ENCODE assay signal across 1 cellular context in the genomic region with DNA sequence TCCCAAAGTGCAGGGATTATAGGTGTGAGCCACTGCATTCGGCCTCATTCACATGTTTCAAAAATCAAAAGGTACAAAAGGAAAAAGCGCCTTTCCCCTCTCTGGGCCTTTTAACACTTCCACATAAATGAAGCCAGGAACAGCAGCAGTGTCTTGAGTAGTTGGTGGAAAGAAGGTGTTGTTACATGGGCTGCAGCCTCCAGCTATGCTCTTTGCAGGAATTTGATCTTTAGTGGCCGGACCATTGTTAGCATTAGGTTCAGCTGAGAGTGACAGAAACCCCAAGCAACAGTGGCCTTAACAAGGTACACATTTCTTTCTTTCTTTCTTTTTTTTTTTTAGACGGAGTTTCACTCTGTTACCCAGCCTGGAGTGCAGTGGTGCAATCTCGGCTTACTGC.
TF ChIP-seq lines count a peak whose summit lies in the region.

No MANE protein-coding gene starts in this region.

TF ChIP-seq in HepG2, 621 proteins besides CTCF, POLR2A, EP300 and RAD21:
- no peak for TF ChIP-seq ZMYM4 (CRISPR knock-in tag; IDR thresholded peaks at IDR 0.05)
- TF ChIP-seq ZNF230 (CRISPR knock-in tag; IDR thresholded peaks at IDR 0.05): 0 out of 2 replicates have a peak, but pooled peaks have one; percentile 28
- TF ChIP-seq ZSCAN29 (CRISPR knock-in tag; conservative IDR thresholded peaks at IDR 0.05): peak; percentile 47; the same call in 1 of the 2 replicates
- peak; percentile 15; the same call in 1 of the 2 replicates for TF ChIP-seq ARNTL (CRISPR knock-in tag; IDR thresholded peaks at IDR 0.05)
- TF ChIP-seq PHF21A (CRISPR knock-in tag; IDR thresholded peaks at IDR 0.05): peak; percentile 28; the same call in 1 of the 2 replicates
- TF ChIP-seq NCOA1 (CRISPR knock-in tag; IDR thresholded peaks at IDR 0.05): no peak
- TF ChIP-seq, protein P1, sequence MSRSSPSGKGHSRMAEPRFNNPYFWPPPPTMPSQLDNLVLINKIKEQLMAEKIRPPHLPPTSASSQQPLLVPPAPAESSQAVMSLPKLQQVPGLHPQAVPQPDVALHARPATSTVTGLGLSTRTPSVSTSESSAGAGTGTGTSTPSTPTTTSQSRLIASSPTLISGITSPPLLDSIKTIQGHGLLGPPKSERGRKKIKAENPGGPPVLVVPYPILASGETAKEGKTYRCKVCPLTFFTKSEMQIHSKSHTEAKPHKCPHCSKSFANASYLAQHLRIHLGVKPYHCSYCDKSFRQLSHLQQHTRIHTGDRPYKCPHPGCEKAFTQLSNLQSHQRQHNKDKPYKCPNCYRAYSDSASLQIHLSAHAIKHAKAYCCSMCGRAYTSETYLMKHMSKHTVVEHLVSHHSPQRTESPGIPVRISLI (CRISPR knock-in tag; IDR thresholded peaks at IDR 0.05; ENCODE audit: borderline replicate concordance): 0 out of 2 replicates have a peak, but pooled peaks have one; percentile 60
- TF ChIP-seq, protein P2, sequence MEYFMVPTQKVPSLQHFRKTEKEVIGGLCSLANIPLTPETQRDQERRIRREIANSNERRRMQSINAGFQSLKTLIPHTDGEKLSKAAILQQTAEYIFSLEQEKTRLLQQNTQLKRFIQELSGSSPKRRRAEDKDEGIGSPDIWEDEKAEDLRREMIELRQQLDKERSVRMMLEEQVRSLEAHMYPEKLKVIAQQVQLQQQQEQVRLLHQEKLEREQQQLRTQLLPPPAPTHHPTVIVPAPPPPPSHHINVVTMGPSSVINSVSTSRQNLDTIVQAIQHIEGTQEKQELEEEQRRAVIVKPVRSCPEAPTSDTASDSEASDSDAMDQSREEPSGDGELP (IDR thresholded peaks at IDR 0.05; ENCODE audit: borderline replicate concordance, low read depth): peak; percentile 15; the same call in 1 of the 2 replicates
- TF ChIP-seq HMG20A (CRISPR knock-in tag; IDR thresholded peaks at IDR 0.05; ENCODE audit: borderline replicate concordance): no peak
- TF ChIP-seq, protein P3, sequence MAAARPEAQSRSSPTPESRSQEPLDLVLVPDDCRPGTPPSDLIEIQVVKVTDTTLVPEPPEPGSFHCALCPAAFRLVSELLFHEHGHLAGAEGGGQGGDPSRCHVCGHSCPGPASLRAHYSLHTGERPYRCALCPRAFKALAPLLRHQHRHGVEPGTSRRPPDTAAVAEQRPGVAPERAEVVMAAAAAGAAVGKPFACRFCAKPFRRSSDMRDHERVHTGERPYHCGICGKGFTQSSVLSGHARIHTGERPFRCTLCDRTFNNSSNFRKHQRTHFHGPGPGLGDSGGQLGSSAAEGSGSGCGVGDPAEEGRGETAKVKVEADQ (CRISPR knock-in tag; IDR thresholded peaks at IDR 0.05; ENCODE audit: borderline replicate concordance): 0 out of 2 replicates have a peak, but pooled peaks have one; percentile 39
- TF ChIP-seq, protein P4, sequence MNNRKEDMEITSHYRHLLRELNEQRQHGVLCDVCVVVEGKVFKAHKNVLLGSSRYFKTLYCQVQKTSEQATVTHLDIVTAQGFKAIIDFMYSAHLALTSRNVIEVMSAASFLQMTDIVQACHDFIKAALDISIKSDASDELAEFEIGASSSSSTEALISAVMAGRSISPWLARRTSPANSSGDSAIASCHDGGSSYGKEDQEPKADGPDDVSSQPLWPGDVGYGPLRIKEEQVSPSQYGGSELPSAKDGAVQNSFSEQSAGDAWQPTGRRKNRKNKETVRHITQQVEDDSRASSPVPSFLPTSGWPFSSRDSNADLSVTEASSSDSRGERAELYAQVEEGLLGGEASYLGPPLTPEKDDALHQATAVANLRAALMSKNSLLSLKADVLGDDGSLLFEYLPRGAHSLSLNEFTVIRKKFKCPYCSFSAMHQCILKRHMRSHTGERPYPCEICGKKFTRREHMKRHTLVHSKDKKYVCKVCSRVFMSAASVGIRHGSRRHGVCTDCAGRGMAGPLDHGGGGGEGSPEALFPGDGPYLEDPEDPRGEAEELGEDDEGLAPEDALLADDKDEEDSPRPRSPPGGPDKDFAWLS (CRISPR knock-in tag; IDR thresholded peaks at IDR 0.05; ENCODE audit: borderline replicate concordance): 0 out of 2 replicates have a peak, but pooled peaks have one; percentile 51
- TF ChIP-seq JUN (CRISPR knock-in tag; IDR thresholded peaks at IDR 0.05): 0 out of 2 replicates have a peak, but pooled peaks have one; percentile 10
- TF ChIP-seq, protein P5, sequence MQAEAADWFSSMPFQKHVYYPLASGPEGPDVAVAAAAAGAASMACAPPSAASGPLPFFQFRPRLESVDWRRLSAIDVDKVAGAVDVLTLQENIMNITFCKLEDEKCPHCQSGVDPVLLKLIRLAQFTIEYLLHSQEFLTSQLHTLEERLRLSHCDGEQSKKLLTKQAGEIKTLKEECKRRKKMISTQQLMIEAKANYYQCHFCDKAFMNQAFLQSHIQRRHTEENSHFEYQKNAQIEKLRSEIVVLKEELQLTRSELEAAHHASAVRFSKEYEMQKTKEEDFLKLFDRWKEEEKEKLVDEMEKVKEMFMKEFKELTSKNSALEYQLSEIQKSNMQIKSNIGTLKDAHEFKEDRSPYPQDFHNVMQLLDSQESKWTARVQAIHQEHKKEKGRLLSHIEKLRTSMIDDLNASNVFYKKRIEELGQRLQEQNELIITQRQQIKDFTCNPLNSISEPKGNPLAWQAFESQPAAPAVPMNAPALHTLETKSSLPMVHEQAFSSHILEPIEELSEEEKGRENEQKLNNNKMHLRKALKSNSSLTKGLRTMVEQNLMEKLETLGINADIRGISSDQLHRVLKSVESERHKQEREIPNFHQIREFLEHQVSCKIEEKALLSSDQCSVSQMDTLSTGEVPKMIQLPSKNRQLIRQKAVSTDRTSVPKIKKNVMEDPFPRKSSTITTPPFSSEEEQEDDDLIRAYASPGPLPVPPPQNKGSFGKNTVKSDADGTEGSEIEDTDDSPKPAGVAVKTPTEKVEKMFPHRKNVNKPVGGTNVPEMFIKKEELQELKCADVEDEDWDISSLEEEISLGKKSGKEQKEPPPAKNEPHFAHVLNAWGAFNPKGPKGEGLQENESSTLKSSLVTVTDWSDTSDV (CRISPR knock-in tag; IDR thresholded peaks at IDR 0.05): no peak
- TF ChIP-seq, protein P6, sequence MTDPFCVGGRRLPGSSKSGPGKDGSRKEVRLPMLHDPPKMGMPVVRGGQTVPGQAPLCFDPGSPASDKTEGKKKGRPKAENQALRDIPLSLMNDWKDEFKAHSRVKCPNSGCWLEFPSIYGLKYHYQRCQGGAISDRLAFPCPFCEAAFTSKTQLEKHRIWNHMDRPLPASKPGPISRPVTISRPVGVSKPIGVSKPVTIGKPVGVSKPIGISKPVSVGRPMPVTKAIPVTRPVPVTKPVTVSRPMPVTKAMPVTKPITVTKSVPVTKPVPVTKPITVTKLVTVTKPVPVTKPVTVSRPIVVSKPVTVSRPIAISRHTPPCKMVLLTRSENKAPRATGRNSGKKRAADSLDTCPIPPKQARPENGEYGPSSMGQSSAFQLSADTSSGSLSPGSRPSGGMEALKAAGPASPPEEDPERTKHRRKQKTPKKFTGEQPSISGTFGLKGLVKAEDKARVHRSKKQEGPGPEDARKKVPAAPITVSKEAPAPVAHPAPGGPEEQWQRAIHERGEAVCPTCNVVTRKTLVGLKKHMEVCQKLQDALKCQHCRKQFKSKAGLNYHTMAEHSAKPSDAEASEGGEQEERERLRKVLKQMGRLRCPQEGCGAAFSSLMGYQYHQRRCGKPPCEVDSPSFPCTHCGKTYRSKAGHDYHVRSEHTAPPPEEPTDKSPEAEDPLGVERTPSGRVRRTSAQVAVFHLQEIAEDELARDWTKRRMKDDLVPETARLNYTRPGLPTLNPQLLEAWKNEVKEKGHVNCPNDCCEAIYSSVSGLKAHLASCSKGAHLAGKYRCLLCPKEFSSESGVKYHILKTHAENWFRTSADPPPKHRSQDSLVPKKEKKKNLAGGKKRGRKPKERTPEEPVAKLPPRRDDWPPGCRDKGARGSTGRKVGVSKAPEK (CRISPR knock-in tag; IDR thresholded peaks at IDR 0.05; ENCODE audit: borderline replicate concordance): 0 out of 2 replicates have a peak, but pooled peaks have one; percentile 15
- TF ChIP-seq MTA1 (CRISPR knock-in tag; IDR thresholded peaks at IDR 0.05; ENCODE audit: borderline replicate concordance): peak; percentile 29; the same call in 1 of the 2 replicates
- no peak for TF ChIP-seq ARHGAP35 (CRISPR knock-in tag; IDR thresholded peaks at IDR 0.05; ENCODE audit: borderline replicate concordance)
- 0 out of 2 replicates have a peak, but pooled peaks have one; percentile 70 for TF ChIP-seq PAWR (CRISPR knock-in tag; IDR thresholded peaks at IDR 0.05; ENCODE audit: borderline replicate concordance)
